9 cellular contexts compared by ENCODE assay signal in the genomic region with DNA sequence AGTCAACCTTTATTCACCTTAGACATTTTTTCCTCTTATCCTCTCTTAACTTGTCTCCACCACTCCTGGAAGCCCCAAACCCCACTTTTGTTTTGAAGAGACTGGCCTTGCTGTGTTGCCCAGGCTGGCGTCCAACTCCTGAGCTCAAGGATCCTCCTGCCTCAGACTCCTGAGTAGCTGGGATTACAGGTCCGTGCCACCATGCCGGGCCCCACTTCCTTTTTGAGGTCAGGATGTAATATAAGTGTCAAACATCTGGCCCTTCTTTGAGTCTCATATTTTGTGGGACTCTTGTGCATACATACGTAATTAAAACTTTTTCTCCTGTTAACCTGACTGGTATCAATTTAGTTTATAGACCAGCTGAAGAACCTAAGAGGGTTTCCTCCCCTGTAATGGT. TPM values are rescaled to one million over a fixed set of nuclear protein-coding genes. Genes with fewer than 3 reads are reported as not detected.
A peak's percentile ranks its signal among the peaks of the same experiment; 100 is the strongest.
DNase-seq lines count a peak whose midpoint lies in the region; ATAC-seq lines count a peak whose summit lies in the region.
"Had no signal": no experiment of that assay in that cellular context is flagged by ENCODE, and none has a peak within 500 bp of the region (broad histone marks: within the 10 kb centered on the region; RNA-seq: fewer than 3 reads in every experiment).

No MANE protein-coding gene starts in this region.

- peaks cover 14 to 33% (median 19%) of the 10 kb centered on the region in 4 donors for H3K4me1 Mint-ChIP-seq in CD4-positive, alpha-beta memory T cell
- peaks cover 7 to 24% (median 15%) of the 10 kb centered on the region in 3 donors for H3K4me1 Mint-ChIP-seq in IgD-negative memory B cell
- H3K4me1 Mint-ChIP-seq in activated CD4-positive, alpha-beta memory T cell treated with anti-CD3 and anti-CD28 coated beads for 36 hours (ENCODE audit: low read depth) = peaks cover 35% of the 10 kb centered on the region
- peaks cover 15 to 32% (median 24%) of the 10 kb centered on the region in 4 donors for H3K4me1 Mint-ChIP-seq in naive thymus-derived CD8-positive, alpha-beta T cell

- peak overlapping the region; percentile 61 to 100 (median 98) for H3K4me3 Mint-ChIP-seq in CD4-positive, alpha-beta memory T cell
- peak overlapping the region; percentile 5 to 100 (median 95) for H3K4me3 Mint-ChIP-seq in IgD-negative memory B cell
- peak overlapping the region; percentile 98 for H3K4me3 Mint-ChIP-seq in activated CD4-positive, alpha-beta memory T cell treated with anti-CD3 and anti-CD28 coated beads for 36 hours
- peak overlapping the region; percentile 54 to 100 (median 98) for H3K4me3 Mint-ChIP-seq in naive thymus-derived CD8-positive, alpha-beta T cell

- intact Hi-C loops in CD4-positive, alpha-beta memory T cell (cut with micrococcal nuclease) = loop anchor here (5.0 to 10.0 kb wide), 4 partner anchors 289 to 1809 kb away; a partner anchor contains a TSS
- intact Hi-C loops in activated CD4-positive, alpha-beta memory T cell treated with anti-CD3 and anti-CD28 coated beads for 36 hours (cut with micrococcal nuclease) = loop anchor here (1.0 to 5.0 kb wide), 2 partner anchors 271 to 288 kb away; a partner anchor contains a TSS

- H3K27ac Mint-ChIP-seq in CD4-positive, alpha-beta memory T cell = peak overlapping the region; percentile 98 to 100 (median 99)
- peak overlapping the region; percentile 97 to 99 (median 98) for H3K27ac Mint-ChIP-seq in IgD-negative memory B cell
- peak overlapping the region; percentile 100 for H3K27ac Mint-ChIP-seq in activated CD4-positive, alpha-beta memory T cell treated with anti-CD3 and anti-CD28 coated beads for 36 hours
- H3K27ac Mint-ChIP-seq in naive thymus-derived CD8-positive, alpha-beta T cell = peak overlapping the region; percentile 83 to 100 (median 99)

- peaks cover 0 to 10% (median 0%) of the 10 kb centered on the region in 8 donors for H3K9me3 Mint-ChIP-seq in CD4-positive, alpha-beta memory T cell
- peaks cover 0 to 2% (median 0%) of the 10 kb centered on the region in 3 donors for H3K9me3 Mint-ChIP-seq in IgD-negative memory B cell
- no peaks in the 10 kb centered on the region for H3K9me3 Mint-ChIP-seq in activated CD4-positive, alpha-beta memory T cell treated with anti-CD3 and anti-CD28 coated beads for 36 hours
- H3K9me3 Mint-ChIP-seq in naive thymus-derived CD8-positive, alpha-beta T cell = no peaks in the 10 kb centered on the region

- peaks cover 0 to 14% of the 10 kb centered on the region in 2 donors for H3K36me3 Mint-ChIP-seq in CD4-positive, alpha-beta memory T cell
- H3K36me3 Mint-ChIP-seq in IgD-negative memory B cell = no peaks in the 10 kb centered on the region
- H3K36me3 Mint-ChIP-seq in activated CD4-positive, alpha-beta memory T cell treated with anti-CD3 and anti-CD28 coated beads for 36 hours = no peaks in the 10 kb centered on the region
- no peaks in the 10 kb centered on the region for H3K36me3 Mint-ChIP-seq in naive thymus-derived CD8-positive, alpha-beta T cell

- CTCF ChIA-PET in CD4-positive, alpha-beta memory T cell (lab: Charles Lee; ENCODE audit: partially characterized antibody) = interaction anchor here (4.1 to 7.6 kb wide), 2 partner anchors 60 to 135 kb away, joined by 31 to 102 read pairs; a partner anchor contains a TSS
- CTCF ChIA-PET in activated CD4-positive, alpha-beta memory T cell treated with anti-CD3 and anti-CD28 coated beads for 36 hours (lab: Charles Lee) = interaction anchor here (1.6 to 4.1 kb wide), 4 partner anchors 57 to 288 kb away, joined by 4 to 26 read pairs (median 14); a partner anchor contains a TSS

- in situ Hi-C loops in ACHN (cut with HindIII; ENCODE audit: low pct_ligation_motif_present, low pct_unique_long_range_greater_than_20kb, low sequenced_read_pairs) = no loop called here

- POLR2A ChIA-PET in CD4-positive, alpha-beta memory T cell (lab: Charles Lee; ENCODE audit: partially characterized antibody) = interaction anchor here (1.0 to 4.9 kb wide), 4 partner anchors 59 to 165 kb away, joined by 3 to 535 read pairs (median 33); a partner anchor contains a TSS
- POLR2A ChIA-PET in activated CD4-positive, alpha-beta memory T cell treated with anti-CD3 and anti-CD28 coated beads for 36 hours (lab: Charles Lee) = interaction anchor here (0.8 to 4.1 kb wide), 2 partner anchors 60 to 71 kb away, joined by 3 to 250 read pairs; a partner anchor contains a TSS
- POLR2A ChIA-PET in naive thymus-derived CD8-positive, alpha-beta T cell (lab: Charles Lee) = interaction anchor here (2.5 to 5.1 kb wide), 2 partner anchors 59 to 141 kb away, joined by 45 to 346 read pairs; a partner anchor contains a TSS

- DNase-seq in CD4-positive, alpha-beta memory T cell = peak in 1 of 5 donors; percentile 2
- DNase-seq in activated CD4-positive, alpha-beta memory T cell treated with anti-CD3 and anti-CD28 coated beads for 36 hours = peak; percentile 28
- DNase-seq in naive thymus-derived CD8-positive, alpha-beta T cell = no peak
- DNase-seq in retina (no peak), ACHN (no peak)
- DNase-seq: Right ventricle myocardium superior had no signal

- ATAC-seq in naive thymus-derived CD8-positive, alpha-beta T cell = no peak
- ATAC-seq in HG02885 (IDR thresholded peaks at IDR 0.05; ENCODE audit: poor library complexity, unreplicated experiment) (no peak), HG03135 (IDR thresholded peaks at IDR 0.05; ENCODE audit: unreplicated experiment) (no peak)

- H3K9me3 ChIP-seq in CD4-positive, alpha-beta memory T cell (ENCODE audit: control insufficient read depth in 1 of 2, low read length in 2 of 2) = no peaks in the 10 kb centered on the region

- no peak overlapping the region for H3K4me3 ChIP-seq in CD4-positive, alpha-beta memory T cell (ENCODE audit: low read length in 2 of 2)

- H3K27me3 Mint-ChIP-seq in CD4-positive, alpha-beta memory T cell = no peaks in the 10 kb centered on the region
- no peaks in the 10 kb centered on the region for H3K27me3 Mint-ChIP-seq in IgD-negative memory B cell
- H3K27me3 Mint-ChIP-seq in activated CD4-positive, alpha-beta memory T cell treated with anti-CD3 and anti-CD28 coated beads for 36 hours = no peaks in the 10 kb centered on the region
- peaks cover 0 to 4% (median 0%) of the 10 kb centered on the region in 5 donors for H3K27me3 Mint-ChIP-seq in naive thymus-derived CD8-positive, alpha-beta T cell

- no peaks in the 10 kb centered on the region for H3K27me3 ChIP-seq in CD4-positive, alpha-beta memory T cell (ENCODE audit: insufficient read depth, low read length)

- peaks cover 26% of the 10 kb centered on the region for H3K4me1 ChIP-seq in CD4-positive, alpha-beta memory T cell (ENCODE audit: insufficient read depth, low read length)

- no peaks in the 10 kb centered on the region for H3K36me3 ChIP-seq in CD4-positive, alpha-beta memory T cell (ENCODE audit: insufficient read depth, low read length)

- no peak overlapping the region for H3K27ac ChIP-seq in CD4-positive, alpha-beta memory T cell (ENCODE audit: low read depth, low read length)

RNA-seq across cellular contexts. Expression of a gene that starts 1.4 kb away (rescaled TPM):
- total RNA-seq in CD4-positive, alpha-beta memory T cell = 10 to 100 TPM; 23.8 to 24.3 TPM
- 1 to 10 TPM; 1.0 to 2.6 TPM for polyA plus RNA-seq in CD4-positive, alpha-beta memory T cell
- 4.0 TPM for polyA plus RNA-seq in IgD-negative memory B cell
- total RNA-seq in activated CD4-positive, alpha-beta memory T cell treated with anti-CD3 and anti-CD28 coated beads for 36 hours = 10 to 100 TPM; 18.2 to 18.4 TPM
- 10 to 100 TPM; 19.0 to 20.0 TPM for total RNA-seq in naive thymus-derived CD8-positive, alpha-beta T cell
- 1 to 10 TPM; 1.1 to 2.1 (median 1.5) TPM for polyA plus RNA-seq in naive thymus-derived CD8-positive, alpha-beta T cell

RNA-seq across cellular contexts. Expression of a gene that starts 57.9 kb away (rescaled TPM):
- 10 to 100 TPM; 62.2 to 63.1 TPM for total RNA-seq in CD4-positive, alpha-beta memory T cell
- polyA plus RNA-seq in CD4-positive, alpha-beta memory T cell = 10 to 100 TPM; 53.6 to 63.8 TPM
- 46.2 TPM for polyA plus RNA-seq in IgD-negative memory B cell
- total RNA-seq in activated CD4-positive, alpha-beta memory T cell treated with anti-CD3 and anti-CD28 coated beads for 36 hours = 10 to 100 TPM; 79.1 to 84.3 TPM
- total RNA-seq in naive thymus-derived CD8-positive, alpha-beta T cell = 10 to 100 TPM; 68.0 to 68.1 TPM
- polyA plus RNA-seq in naive thymus-derived CD8-positive, alpha-beta T cell = 10 to 100 TPM; 35.9 to 45.6 (median 44.7) TPM
